33 cellular contexts compared by ENCODE assay signal in the genomic region with DNA sequence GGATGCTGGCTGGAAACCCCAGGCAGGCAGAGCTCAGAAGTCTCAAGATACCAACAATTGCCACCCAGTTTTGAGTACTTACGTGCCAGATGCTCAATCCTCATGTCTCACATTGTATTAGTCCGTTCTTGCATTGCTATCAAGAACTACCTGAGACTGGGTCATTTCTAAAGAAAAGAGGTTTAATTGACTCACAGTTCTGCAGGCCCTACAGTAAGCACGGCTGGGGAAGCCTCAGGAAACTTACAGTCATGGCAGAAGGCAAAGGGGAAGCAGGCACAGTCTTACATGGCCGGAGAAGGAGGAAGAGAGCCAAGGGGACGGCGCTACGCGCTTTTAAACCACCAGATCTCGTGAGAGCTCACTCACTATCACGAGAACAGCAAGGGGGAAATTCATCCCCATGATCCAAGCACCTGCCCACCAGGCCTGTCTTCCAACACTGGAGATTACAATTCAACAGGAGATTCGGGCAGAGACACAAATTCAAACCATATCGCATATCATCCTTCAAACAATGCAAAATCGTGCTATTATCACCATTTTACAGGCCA.
"Had no signal": no experiment of that assay in that cellular context is flagged by ENCODE, and none has a peak within 500 bp of the region (broad histone marks: within the 10 kb centered on the region; RNA-seq: fewer than 3 reads in every experiment).

No MANE protein-coding gene starts in this region.

- DNase-seq: activated B cell treated with CpG ODN at 0.5 μM for 24 hours; activated CD4-positive, alpha-beta memory T cell treated with anti-CD3 and anti-CD28 coated beads for 36 hours; activated CD4-positive, alpha-beta T cell treated with anti-CD3 and anti-CD28 coated beads for 4 hours; activated CD4-positive, alpha-beta T cell treated with anti-CD3 and anti-CD28 coated beads, Interleukin-2, amount 10 ng/mL, durations not matched to agents 24 days and 14 days; activated CD4-positive, alpha-beta T cell treated with anti-CD3 and anti-CD28 coated beads, Interleukin-2, amount 50 U/mL, for 1 hour; activated CD4-positive, alpha-beta T cell treated with anti-CD3 and anti-CD28 coated beads, Interleukin-2, amount 50 U/mL, for 4 hours; activated CD4-positive, CD25-positive, alpha-beta regulatory T cell treated with anti-CD3 and anti-CD28 coated beads, Interleukin-2, amount 50 U/mL, for 72 hours; activated CD8-positive, alpha-beta memory T cell treated with anti-CD3 and anti-CD28 coated beads, Interleukin-2, amount 50 U/mL, for 4 hours; activated CD8-positive, alpha-beta T cell treated with anti-CD3 and anti-CD28 coated beads for 36 hours; activated effector memory CD4-positive, alpha-beta T cell treated with anti-CD3 and anti-CD28 coated beads, Interleukin-2, amount 50 U/mL, for 16 hours; activated gamma-delta T cell treated with Interleukin-2 at 50 U/mL for 16 hours; activated naive CD4-positive, alpha-beta T cell; activated naive CD4-positive, alpha-beta T cell treated with anti-CD3 and anti-CD28 coated beads for 36 hours; activated naive CD4-positive, alpha-beta T cell treated with anti-CD3 and anti-CD28 coated beads, Interleukin-2, amount 50 U/mL, for 16 hours; activated naive CD8-positive, alpha-beta T cell treated with anti-CD3 and anti-CD28 coated beads for 36 hours; activated T-cell treated with anti-CD3 and anti-CD28 coated beads, Interleukin-2, amount 50 U/mL, for 24 hours; activated T-cell treated with anti-CD3 and anti-CD28 coated beads, Interleukin-2, amount 50 U/mL, for 48 hours; adrenal gland; amniotic stem cell; aorta; body of pancreas; brain microvascular endothelial cell; caudate nucleus; cerebellar nuclear complex; T-helper 1 cell; T-helper 2 cell; T-helper 9 cell had no signal

- H3K27me3 Mint-ChIP-seq: activated B cell treated with CpG ODN at 0.5 μM for 24 hours; activated CD4-positive, alpha-beta T cell treated with anti-CD3 and anti-CD28 coated beads, Interleukin-2, amount 10 ng/mL, durations not matched to agents 24 days and 14 days had no signal

- H3K4me3 ChIP-seq: adrenal gland, body of pancreas, breast epithelium had no signal

- H3K36me3 Mint-ChIP-seq: activated CD4-positive, alpha-beta memory T cell treated with anti-CD3 and anti-CD28 coated beads for 36 hours; activated naive CD4-positive, alpha-beta T cell treated with anti-CD3 and anti-CD28 coated beads, Interleukin-2, amount 50 U/mL, for 72 hours; activated naive CD8-positive, alpha-beta T cell treated with anti-CD3 and anti-CD28 coated beads for 36 hours had no signal

- ATAC-seq: activated CD8-positive, alpha-beta T cell treated with anti-CD3 and anti-CD28 coated beads for 36 hours; activated naive CD4-positive, alpha-beta T cell treated with anti-CD3 and anti-CD28 coated beads, Interleukin-2, amount 50 U/mL, for 72 hours; body of pancreas had no signal

- H3K36me3 ChIP-seq: adrenal gland, brain microvascular endothelial cell, breast epithelium, WERI-Rb-1 had no signal

- H3K4me3 Mint-ChIP-seq: activated B cell treated with CpG ODN at 0.5 μM for 24 hours; activated CD4-positive, alpha-beta memory T cell treated with anti-CD3 and anti-CD28 coated beads for 36 hours; activated CD4-positive, alpha-beta T cell treated with anti-CD3 and anti-CD28 coated beads, Interleukin-2, amount 10 ng/mL, durations not matched to agents 24 days and 14 days; activated CD8-positive, alpha-beta T cell treated with anti-CD3 and anti-CD28 coated beads for 36 hours; activated naive CD4-positive, alpha-beta T cell treated with anti-CD3 and anti-CD28 coated beads for 36 hours; activated naive CD8-positive, alpha-beta T cell treated with anti-CD3 and anti-CD28 coated beads for 36 hours; activated T-cell treated with anti-CD3 and anti-CD28 coated beads, Interleukin-2, amount 50 U/mL, for 24 hours; central memory CD8-positive, alpha-beta T cell; T-helper 1 cell treated with Interleukin-12 subunit alpha and Interleukin-12 subunit beta and Interleukin-4 antibody, amounts not matched to agents 30 μg/mL and 1 μg/mL, for 36 hours; T-helper 2 cell treated with Interferon-gamma antibody and Interleukin-4, amounts not matched to agents 5 μg/mL and 100 μg/mL, for 36 hours had no signal

- H3K4me1 ChIP-seq: adrenal gland, body of pancreas, breast epithelium had no signal

- H3K27ac ChIP-seq: adrenal gland, body of pancreas, brain microvascular endothelial cell, breast epithelium, WERI-Rb-1 had no signal

- H3K9me3 ChIP-seq: adrenal gland, body of pancreas, breast epithelium had no signal

- H3K4me1 Mint-ChIP-seq: activated CD4-positive, alpha-beta T cell treated with anti-CD3 and anti-CD28 coated beads, Interleukin-2, amount 10 ng/mL, durations not matched to agents 24 days and 14 days; activated naive CD8-positive, alpha-beta T cell treated with anti-CD3 and anti-CD28 coated beads for 36 hours; central memory CD8-positive, alpha-beta T cell had no signal

- H3K9me3 Mint-ChIP-seq: activated B cell treated with CpG ODN at 0.5 μM for 24 hours; activated CD4-positive, alpha-beta memory T cell treated with anti-CD3 and anti-CD28 coated beads for 36 hours; activated CD4-positive, alpha-beta T cell treated with anti-CD3 and anti-CD28 coated beads, Interleukin-2, amount 10 ng/mL, durations not matched to agents 24 days and 14 days; activated CD8-positive, alpha-beta T cell treated with anti-CD3 and anti-CD28 coated beads for 36 hours; activated naive CD4-positive, alpha-beta T cell treated with anti-CD3 and anti-CD28 coated beads for 36 hours; activated naive CD4-positive, alpha-beta T cell treated with anti-CD3 and anti-CD28 coated beads, Interleukin-2, amount 50 U/mL, for 72 hours; activated naive CD8-positive, alpha-beta T cell treated with anti-CD3 and anti-CD28 coated beads for 36 hours; activated T-cell treated with anti-CD3 and anti-CD28 coated beads, Interleukin-2, amount 50 U/mL, for 24 hours; central memory CD8-positive, alpha-beta T cell; T-helper 1 cell treated with Interleukin-12 subunit alpha and Interleukin-12 subunit beta and Interleukin-4 antibody, amounts not matched to agents 30 μg/mL and 1 μg/mL, for 36 hours; T-helper 2 cell treated with Interferon-gamma antibody and Interleukin-4, amounts not matched to agents 5 μg/mL and 100 μg/mL, for 36 hours had no signal

- H3K27ac Mint-ChIP-seq: activated B cell treated with CpG ODN at 0.5 μM for 24 hours; activated CD4-positive, alpha-beta memory T cell treated with anti-CD3 and anti-CD28 coated beads for 36 hours; activated CD4-positive, alpha-beta T cell treated with anti-CD3 and anti-CD28 coated beads, Interleukin-2, amount 10 ng/mL, durations not matched to agents 24 days and 14 days; activated CD8-positive, alpha-beta T cell treated with anti-CD3 and anti-CD28 coated beads for 36 hours; activated naive CD4-positive, alpha-beta T cell treated with anti-CD3 and anti-CD28 coated beads for 36 hours; activated naive CD4-positive, alpha-beta T cell treated with anti-CD3 and anti-CD28 coated beads, Interleukin-2, amount 50 U/mL, for 72 hours; activated naive CD8-positive, alpha-beta T cell treated with anti-CD3 and anti-CD28 coated beads for 36 hours; activated T-cell treated with anti-CD3 and anti-CD28 coated beads, Interleukin-2, amount 50 U/mL, for 24 hours; T-helper 1 cell treated with Interleukin-12 subunit alpha and Interleukin-12 subunit beta and Interleukin-4 antibody, amounts not matched to agents 30 μg/mL and 1 μg/mL, for 36 hours; T-helper 2 cell treated with Interferon-gamma antibody and Interleukin-4, amounts not matched to agents 5 μg/mL and 100 μg/mL, for 36 hours had no signal

- H3K27me3 ChIP-seq: adrenal gland, body of pancreas, brain microvascular endothelial cell, breast epithelium had no signal
